In the genomic region with DNA sequence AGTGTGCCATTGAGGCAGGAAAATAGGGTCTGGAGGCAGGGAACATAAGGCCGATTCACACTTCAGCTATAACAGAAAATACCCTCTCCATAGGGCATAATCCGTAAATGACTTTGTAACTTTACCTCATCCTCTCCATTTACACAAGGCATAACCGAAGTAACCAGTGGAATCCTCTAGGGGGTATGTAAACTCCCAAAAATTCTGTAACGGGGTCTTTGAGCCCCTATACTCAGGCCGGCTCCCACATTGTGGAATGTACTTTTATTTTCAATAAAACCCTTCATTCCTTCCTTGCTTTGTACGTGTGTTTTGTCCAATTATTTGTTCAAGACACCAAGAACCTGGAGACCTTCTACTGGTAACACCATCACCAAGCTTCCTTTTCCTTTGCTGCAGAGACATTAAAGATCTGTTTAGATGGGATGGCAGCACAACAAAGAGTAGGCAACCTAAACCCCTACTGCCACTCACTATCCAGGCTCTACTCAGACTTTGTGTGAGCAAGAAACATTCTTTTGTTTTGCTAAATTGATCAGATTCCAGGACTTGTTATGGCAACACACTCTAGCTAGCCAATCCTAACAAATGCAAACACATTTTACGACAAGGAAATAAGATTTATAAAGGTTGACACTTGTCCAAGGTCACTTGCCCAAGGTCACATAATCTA, we compare ENCODE assay signal across 29 cellular contexts.
DNase-seq lines count a peak whose midpoint lies in the region; ATAC-seq and TF ChIP-seq lines count a peak whose summit lies in the region.
"Had no signal": no experiment of that assay in that cellular context is flagged by ENCODE, and none has a peak within 500 bp of the region (broad histone marks: within the 10 kb centered on the region; RNA-seq: fewer than 3 reads in every experiment).

No MANE protein-coding gene starts in this region.

- H3K27ac ChIP-seq in smooth muscle cell (ENCODE audit: low read depth), result no peak overlapping the region
- H3K27ac ChIP-seq: dorsolateral prefrontal cortex, KMS-11, parathyroid adenoma, spleen, upper lobe of left lung, VCaP had no signal

- H3K4me1 Mint-ChIP-seq in glutamatergic neuron (ENCODE audit: low read depth, unreplicated experiment), result no peaks in the 10 kb centered on the region
- H3K4me1 Mint-ChIP-seq: activated CD4-positive, alpha-beta T cell treated with anti-CD3 and anti-CD28 coated beads, Interleukin-2, amount 10 ng/mL, durations not matched to agents 7 days and 5 days; CD14-positive monocyte; memory B cell had no signal

- TF ChIP-seq CTCF in GM12873 (IDR thresholded peaks at IDR 0.05; ENCODE audit: insufficient read depth, low read depth, low read length, missing control alignments), result peak; percentile 6
- 0 out of 2 replicates have a peak, but pooled peaks have one; percentile 7 for TF ChIP-seq CTCF in LNCAP (IDR thresholded peaks at IDR 0.05)
- peak; percentile 24 for TF ChIP-seq CTCF in glutamatergic neuron (IDR thresholded peaks at IDR 0.05; ENCODE audit: partially characterized antibody, unreplicated experiment)
- TF ChIP-seq CTCF in smooth muscle cell (IDR thresholded peaks at IDR 0.05; ENCODE audit: borderline replicate concordance, insufficient read depth, poor library complexity, severe bottlenecking), result peak; percentile 3

- no peaks in the 10 kb centered on the region for H3K27me3 ChIP-seq in smooth muscle cell (ENCODE audit: low read depth)
- H3K27me3 ChIP-seq: dorsolateral prefrontal cortex, spleen, upper lobe of left lung had no signal

- H2AFZ ChIP-seq in smooth muscle cell (ENCODE audit: low read depth), result no peak overlapping the region
- H2AFZ ChIP-seq: parathyroid adenoma had no signal

- no peak for ATAC-seq in HG03175 (IDR thresholded peaks at IDR 0.05; ENCODE audit: unreplicated experiment)
- no peak for ATAC-seq in GM21381 (IDR thresholded peaks at IDR 0.05; ENCODE audit: unreplicated experiment)
- ATAC-seq: activated T-cell treated with anti-CD3 and anti-CD28 coated beads, Interleukin-2, amount 50 U/mL, for 4 hours; left lobe of liver; right cardiac atrium had no signal

- peaks cover 4% of the 10 kb centered on the region for H3K9me3 Mint-ChIP-seq in glutamatergic neuron (ENCODE audit: unreplicated experiment)
- H3K9me3 Mint-ChIP-seq: activated CD4-positive, alpha-beta T cell treated with anti-CD3 and anti-CD28 coated beads, Interleukin-2, amount 10 ng/mL, durations not matched to agents 7 days and 5 days; T-helper 2 cell treated with Interferon-gamma antibody and Interleukin-4, amounts not matched to agents 5 μg/mL and 100 μg/mL, for 36 hours had no signal

- H3K79me2 ChIP-seq in smooth muscle cell (ENCODE audit: low read depth), result no peaks in the 10 kb centered on the region
- H3K79me2 ChIP-seq: parathyroid adenoma had no signal

- H3K4me2 ChIP-seq in smooth muscle cell, result no peak overlapping the region
- H3K4me2 ChIP-seq: KMS-11 had no signal

- DNase-seq in glutamatergic neuron (no peak), smooth muscle cell (lab: John Stamatoyannopoulos, UW; ENCODE audit: unreplicated experiment) (no peak)
- DNase-seq in activated CD4-positive, alpha-beta T cell treated with anti-CD3 and anti-CD28 coated beads, Interleukin-2, amount 50 U/mL, for 4 hours, result no peak
- DNase-seq: activated CD4-positive, alpha-beta T cell treated with anti-CD3 and anti-CD28 coated beads, Interleukin-2, amount 10 ng/mL, durations not matched to agents 7 days and 5 days; activated gamma-delta T cell treated with Interleukin-2 at 50 U/mL for 16 hours; activated T-cell treated with anti-CD3 and anti-CD28 coated beads, Interleukin-2, amount 50 U/mL, for 4 hours; Calu3; cerebellar nuclear complex; DND-41; dorsolateral prefrontal cortex; head of caudate nucleus; MV-4-11; NCI-H1436 treated with DMSO at 0.1 percent for 48 hours; NCI-H345; right cardiac atrium; spleen; upper lobe of left lung had no signal

- no peaks in the 10 kb centered on the region for H3K9me3 ChIP-seq in smooth muscle cell (replicated peaks; ENCODE audit: low read depth)
- H3K9me3 ChIP-seq: upper lobe of left lung had no signal

- H3K4me1 ChIP-seq in smooth muscle cell (ENCODE audit: low read depth), result no peaks in the 10 kb centered on the region
- H3K4me1 ChIP-seq: parathyroid adenoma, spleen, upper lobe of left lung had no signal

- no peaks in the 10 kb centered on the region for H3K36me3 ChIP-seq in smooth muscle cell (ENCODE audit: low read depth)
- H3K36me3 ChIP-seq: spleen, upper lobe of left lung had no signal

- H3K27ac Mint-ChIP-seq in glutamatergic neuron (ENCODE audit: unreplicated experiment), result no peak overlapping the region
- H3K27ac Mint-ChIP-seq: activated CD4-positive, alpha-beta T cell treated with anti-CD3 and anti-CD28 coated beads, Interleukin-2, amount 10 ng/mL, durations not matched to agents 7 days and 5 days; CD14-positive monocyte; memory B cell; T-helper 2 cell treated with Interferon-gamma antibody and Interleukin-4, amounts not matched to agents 5 μg/mL and 100 μg/mL, for 36 hours had no signal

- H3K4me3 ChIP-seq in smooth muscle cell, result no peak overlapping the region
- H3K4me3 ChIP-seq: dorsolateral prefrontal cortex, spleen, upper lobe of left lung had no signal

- H3K9ac ChIP-seq in smooth muscle cell (ENCODE audit: low read depth), result no peak overlapping the region
- H3K9ac ChIP-seq: KMS-11, parathyroid adenoma had no signal

- no peaks in the 10 kb centered on the region for H3K27me3 Mint-ChIP-seq in glutamatergic neuron (ENCODE audit: unreplicated experiment)
- H3K27me3 Mint-ChIP-seq: activated CD4-positive, alpha-beta T cell treated with anti-CD3 and anti-CD28 coated beads, Interleukin-2, amount 10 ng/mL, durations not matched to agents 7 days and 5 days; memory B cell had no signal

- H3K4me3 Mint-ChIP-seq in glutamatergic neuron (ENCODE audit: unreplicated experiment), result no peak overlapping the region
- H3K4me3 Mint-ChIP-seq: activated CD4-positive, alpha-beta T cell treated with anti-CD3 and anti-CD28 coated beads, Interleukin-2, amount 10 ng/mL, durations not matched to agents 7 days and 5 days; activated T-cell treated with anti-CD3 and anti-CD28 coated beads, Interleukin-2, amount 50 U/mL, for 4 hours; CD14-positive monocyte; memory B cell; neural crest cell; T-helper 2 cell treated with Interferon-gamma antibody and Interleukin-4, amounts not matched to agents 5 μg/mL and 100 μg/mL, for 36 hours had no signal

- peaks cover 5% of the 10 kb centered on the region for H3K36me3 Mint-ChIP-seq in glutamatergic neuron (ENCODE audit: unreplicated experiment)
- H3K36me3 Mint-ChIP-seq: CD14-positive monocyte, memory B cell had no signal

- no peaks in the 10 kb centered on the region for H4K20me1 ChIP-seq in smooth muscle cell (ENCODE audit: low read depth)

- WGBS in smooth muscle cell (ENCODE audit: low lambda C conversion rate), result 66% methylated on average over 7 of the region's 7 CpGs

- H3F3A ChIP-seq in smooth muscle cell (ENCODE audit: low read depth), result no peaks in the 10 kb centered on the region
